ENCODE assay signal across 11 cellular contexts in genomic region chr20:57672164-57672563, GRCh38. TPM values are rescaled to one million over a fixed set of nuclear protein-coding genes. Genes with fewer than 3 reads are reported as not detected.
DNase-seq lines count a peak whose midpoint lies in the region; ATAC-seq and TF ChIP-seq lines count a peak whose summit lies in the region.
"Had no signal": no experiment of that assay in that cellular context is flagged by ENCODE, and none has a peak within 500 bp of the region (broad histone marks: within the 10 kb centered on the region; RNA-seq: fewer than 3 reads in every experiment).

No MANE protein-coding gene starts in this region.

- no peak for TF ChIP-seq CTCF in BE2C (IDR thresholded peaks at IDR 0.05; ENCODE audit: low read depth, low read length)
- no peak for TF ChIP-seq CTCF in endodermal cell (conservative IDR thresholded peaks at IDR 0.05)
- no peak for TF ChIP-seq CTCF in PC-3 (conservative IDR thresholded peaks at IDR 0.05; ENCODE audit: low read depth, low read length)

- BruUV-seq in PC-3 (replicated peaks; lab: Mats Ljungman, UMichigan), result no TSS peak

- no peaks in the 10 kb centered on the region for H3K27me3 Mint-ChIP-seq in endodermal cell (ENCODE audit: insufficient read depth)

- H3K27me3 ChIP-seq in BE2C, result no peaks in the 10 kb centered on the region
- no peaks in the 10 kb centered on the region for H3K27me3 ChIP-seq in endodermal cell (ENCODE audit: control insufficient read depth, insufficient read depth, low read length, poor library complexity, severe bottlenecking)
- no peaks in the 10 kb centered on the region for H3K27me3 ChIP-seq in PC-3 (ENCODE audit: low read length)

- DNase-seq in BE2C (peak; percentile 52), NCI-H2029 (lab: John Stamatoyannopoulos, UW) (peak; percentile 96), endodermal cell (no peak), HT-29 (ENCODE audit: low spot score) (no peak), PC-3 (no peak)
- DNase-seq: activated CD4-positive, alpha-beta T cell treated with anti-CD3 and anti-CD28 coated beads, Interleukin-2, amount 50 U/mL, for 4 hours had no signal

- no peak overlapping the region for H3K4me3 ChIP-seq in BE2C (ENCODE audit: low read depth, low read length)
- no peak overlapping the region for H3K4me3 ChIP-seq in endodermal cell (ENCODE audit: low read length)
- no peak overlapping the region for H3K4me3 ChIP-seq in mesodermal cell (ENCODE audit: extremely low read depth, insufficient read depth, low read length, poor library complexity, severe bottlenecking)
- no peak overlapping the region for H3K4me3 ChIP-seq in PC-3 (ENCODE audit: low read length)

- H3K36me3 ChIP-seq in BE2C, result no peaks in the 10 kb centered on the region
- peaks cover 34% of the 10 kb centered on the region for H3K36me3 ChIP-seq in endodermal cell (ENCODE audit: control insufficient read depth, insufficient read depth, low read length)
- H3K36me3 ChIP-seq in mesodermal cell (ENCODE audit: control insufficient read depth, insufficient read depth, low read length), result no peaks in the 10 kb centered on the region
- peaks cover 5% of the 10 kb centered on the region; the same call in 1 of the 2 replicates for H3K36me3 ChIP-seq in PC-3 (ENCODE audit: low read depth, low read length)

- H3F3A ChIP-seq in PC-3 (ENCODE audit: low read length, unreplicated experiment), result no peaks in the 10 kb centered on the region

- intact Hi-C loops in PC-3 (cut with micrococcal nuclease), result no loop called here

- peaks cover 33% of the 10 kb centered on the region; the same call in 1 of the 2 replicates for H4K20me1 ChIP-seq in PC-3 (ENCODE audit: low read length)

- H3K27ac ChIP-seq in endodermal cell (ENCODE audit: low read depth, low read length) (peak overlapping the region; percentile 98), mesodermal cell (ENCODE audit: low read depth, low read length, severe bottlenecking) (peak overlapping the region; percentile 16), PC-3 (ENCODE audit: low read length) (no peak overlapping the region)

- H3K4me1 ChIP-seq in BE2C (peaks cover 19% of the 10 kb centered on the region), endodermal cell (ENCODE audit: control insufficient read depth, insufficient read depth, low read length) (peaks cover 11% of the 10 kb centered on the region), mesodermal cell (ENCODE audit: control insufficient read depth, insufficient read depth, low read length, poor library complexity, severe bottlenecking) (no peaks in the 10 kb centered on the region), PC-3 (ENCODE audit: insufficient read depth, low read length) (peaks cover 10% of the 10 kb centered on the region)

- H3K9ac ChIP-seq in endodermal cell (ENCODE audit: extremely low read depth, low read length, poor library complexity, severe bottlenecking), result no peak overlapping the region
- H3K9ac ChIP-seq in PC-3 (ENCODE audit: low read length), result no peak overlapping the region

- POLR2A ChIA-PET in PC-3 (lab: Charles Lee; ENCODE audit: unreplicated experiment), result no interaction called here

- H3K27ac Mint-ChIP-seq in endodermal cell, result no peak overlapping the region

- ATAC-seq in PC-3 (no peak), HG02885 (IDR thresholded peaks at IDR 0.05; ENCODE audit: poor library complexity, unreplicated experiment) (no peak), HG02759 (IDR thresholded peaks at IDR 0.05; ENCODE audit: unreplicated experiment) (no peak)

- H3K9me2 ChIP-seq in PC-3 (replicated peaks; ENCODE audit: low read length), result no peaks in the 10 kb centered on the region

- H3K9me3 ChIP-seq in BE2C (no peaks in the 10 kb centered on the region), endodermal cell (ENCODE audit: control insufficient read depth, low read length) (no peaks in the 10 kb centered on the region), mesodermal cell (ENCODE audit: control insufficient read depth, low read length) (no peaks in the 10 kb centered on the region), PC-3 (ENCODE audit: low read length) (no peaks in the 10 kb centered on the region)

- no peak overlapping the region for H2AFZ ChIP-seq in PC-3 (ENCODE audit: low read length)

- CTCF ChIA-PET in PC-3 (lab: Charles Lee), result no interaction called here

- no peak overlapping the region for H3K4me3 Mint-ChIP-seq in endodermal cell

- peaks cover 98% of the 10 kb centered on the region for H3K79me2 ChIP-seq in PC-3 (ENCODE audit: low read length)

- no peak overlapping the region for H3K4me2 ChIP-seq in PC-3 (ENCODE audit: low read length)

- 93% methylated on average over 20 to 26 of the region's 26 CpGs for WGBS in endodermal cell (ENCODE audit: insufficient coverage in 1 of 2, insufficient read length in 1 of 2), 2 experiments
- 90 to 94% methylated on average over 26 of the region's 26 CpGs for WGBS in mesodermal cell (ENCODE audit: insufficient coverage in 2 of 2), 2 experiments

- peaks cover 40% of the 10 kb centered on the region for H3K4me1 Mint-ChIP-seq in endodermal cell

- no peaks in the 10 kb centered on the region for H3K9me3 Mint-ChIP-seq in endodermal cell

- H3K36me3 Mint-ChIP-seq in endodermal cell (ENCODE audit: low read depth), result peaks cover 12% of the 10 kb centered on the region

RNA-seq across cellular contexts. Expression of gene PMEPA1, which starts 37.7 kb away (rescaled TPM):
- 6.3 TPM for polyA plus RNA-seq in BE2C (2012; ENCODE audit: insufficient read depth, insufficient read length, low read depth)
- 10 to 100 TPM; 18.8 to 37.4 TPM for total RNA-seq in endodermal cell
- 56.8 TPM for polyA plus RNA-seq in endodermal cell (2013, experiment 1 of 2)
- 65.5 TPM for polyA plus RNA-seq in endodermal cell (2013, experiment 2 of 2)
- polyA plus RNA-seq in mesodermal cell (2013, experiment 1 of 2), result 22.8 TPM
- 14.7 TPM for polyA plus RNA-seq in mesodermal cell (2013, experiment 2 of 2)
- total RNA-seq in HT-29 (2014; rRNA removed; shearing (Covaris generic)), result 47.7 and 66.2 TPM in 2 replicates
- total RNA-seq in PC-3 (2014; rRNA removed), result 21.9 and 29.3 TPM in 2 replicates

RNA-seq across cellular contexts. Expression of gene ZBP1, which starts 51.9 kb away (rescaled TPM):
- not detected for polyA plus RNA-seq in BE2C (2012; ENCODE audit: insufficient read depth, insufficient read length, low read depth)
- total RNA-seq in endodermal cell (not detected), PC-3 (2014; rRNA removed) (0.12 TPM in 1 of 2 replicates, not detected in the other)
- polyA plus RNA-seq in endodermal cell (2013, experiment 1 of 2), result not detected
- polyA plus RNA-seq in endodermal cell (2013, experiment 2 of 2), result not detected
- not detected for polyA plus RNA-seq in mesodermal cell (2013, experiment 1 of 2)
- polyA plus RNA-seq in mesodermal cell (2013, experiment 2 of 2), result not detected
- total RNA-seq in HT-29 (2014; rRNA removed; shearing (Covaris generic)), result 0.70 and 2.0 TPM in 2 replicates
- total RNA-seq: frontal cortex, LHCN-M2 had no signal

Comparison
In these comparisons a context has a peak if more than half of its experiments do, and no peak if none do; other contexts are left out.
1. DNase-seq: peak in BE2C (single experiment) and NCI-H2029 (single experiment); none in endodermal cell (single experiment), HT-29 (single experiment) and PC-3 (single experiment).